8 cellular contexts compared by ENCODE assay signal in genomic region chr12:132908145-132909029, GRCh38.
DNase-seq lines count a peak whose midpoint lies in the region; ATAC-seq and TF ChIP-seq lines count a peak whose summit lies in the region.

No MANE protein-coding gene starts in this region.

- in situ Hi-C loops in HAP-1 (cut with MboI; ENCODE audit: low sequenced_read_pairs), result no loop called here

- H3K4me3 Mint-ChIP-seq in central memory CD8-positive, alpha-beta T cell, result peak overlapping the region; percentile 85

- peaks cover 11% of the 10 kb centered on the region for H3K36me3 Mint-ChIP-seq in central memory CD8-positive, alpha-beta T cell (ENCODE audit: insufficient read depth)

- H3K36me3 ChIP-seq in HAP-1 (replicated peaks), result no peaks in the 10 kb centered on the region

- DNase-seq in GM03348 (ENCODE audit: low spot score) (peak; percentile 94), HEK293T (ENCODE audit: extremely low spot score) (peak; percentile 86), NCI-H1694 treated with DMSO at 0.1 percent for 48 hours (lab: John Stamatoyannopoulos, UW) (peak; percentile 60), inferior parietal cortex (ENCODE audit: extremely low spot score) (peak; percentile 95), smooth muscle cell of the brain vasculature (ENCODE audit: low read depth, low spot score) (peak; percentile 86), HAP-1 (ENCODE audit: low spot score in 2 of 2) (no peak)
- peak; percentile 79 to 91 for DNase-seq in central memory CD8-positive, alpha-beta T cell (ENCODE audit: low spot score in 2 of 2)

- no peaks in the 10 kb centered on the region; the same call in 1 of the 2 replicates for H3K9me3 ChIP-seq in HAP-1

- H3K27me3 Mint-ChIP-seq in central memory CD8-positive, alpha-beta T cell, result no peaks in the 10 kb centered on the region

- no peaks in the 10 kb centered on the region for H3K27me3 ChIP-seq in HAP-1 (ENCODE audit: low read depth)

- POLR2A ChIA-PET in HEK293T (lab: Yijun Ruan, JAX), result interaction anchor here (0.8 to 1.6 kb wide), 2 partner anchors 10 to 21 kb away, joined by 5 to 6 read pairs; partner anchors contain the start of gene CHFR

- H3K4me1 Mint-ChIP-seq in central memory CD8-positive, alpha-beta T cell, result no peaks in the 10 kb centered on the region

- CTCF ChIA-PET in HEK293T (lab: Yijun Ruan, JAX), result no interaction called here

- ATAC-seq in activated CD4-positive, CD25-positive, alpha-beta regulatory T cell treated with anti-CD3 and anti-CD28 coated beads, Interleukin-2, amount 50 U/mL, for 24 hours, result peak; percentile 94 to 96
- ATAC-seq in central memory CD8-positive, alpha-beta T cell (replicated peaks; ENCODE audit: extremely low read depth, poor library complexity, severe bottlenecking), result peak; percentile 97

- peak overlapping the region; percentile 86 for H3K27ac Mint-ChIP-seq in central memory CD8-positive, alpha-beta T cell (ENCODE audit: low read depth)

- no peak overlapping the region for H3K4me3 ChIP-seq in HAP-1

- H3K4me1 ChIP-seq in HAP-1, result no peaks in the 10 kb centered on the region

- peaks cover 11% of the 10 kb centered on the region for H3K9me3 Mint-ChIP-seq in central memory CD8-positive, alpha-beta T cell

TF ChIP-seq in HEK293T, 16 proteins besides CTCF, POLR2A, EP300 and RAD21:
- TF ChIP-seq PKNOX1 (IDR thresholded peaks at IDR 0.05), result peak; percentile 97
- TF ChIP-seq FOXM1 (IDR thresholded peaks at IDR 0.05; ENCODE audit: borderline replicate concordance), result no peak
- TF ChIP-seq L3MBTL2 (conservative IDR thresholded peaks at IDR 0.05), result peak; percentile 78

Comparison
In these comparisons a context has a peak if more than half of its experiments do, and no peak if none do; other contexts are left out.
1. DNase-seq: peak in GM03348 (single experiment), HEK293T (single experiment), NCI-H1694 treated with DMSO at 0.1 percent for 48 hours (single experiment), central memory CD8-positive, alpha-beta T cell (2 of 2), inferior parietal cortex (single experiment) and smooth muscle cell of the brain vasculature (single experiment); none in HAP-1 (0 of 2).